In the genomic region with DNA sequence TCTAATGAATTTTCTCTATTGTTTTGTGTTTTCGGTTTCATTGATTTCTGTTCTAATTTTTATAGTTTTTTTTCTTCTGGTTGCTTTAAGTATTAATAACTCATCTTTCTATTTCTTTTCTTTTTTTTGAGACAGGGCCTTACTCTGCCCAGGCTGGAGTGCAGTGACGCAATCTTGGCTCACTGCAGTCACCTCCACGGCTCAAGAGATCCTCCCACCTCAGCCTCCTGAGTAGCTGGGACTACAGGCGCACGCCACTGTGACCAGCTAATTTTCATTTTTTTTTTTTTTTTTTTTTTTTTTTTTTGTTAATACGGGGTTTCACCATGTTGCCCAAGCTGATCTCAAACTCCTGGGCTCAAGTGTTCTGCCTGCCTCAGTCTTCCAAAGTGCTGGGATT, we compare ENCODE assay signal across 14 cellular contexts. TPM values are rescaled to one million over a fixed set of nuclear protein-coding genes. Genes with fewer than 3 reads are reported as not detected.
DNase-seq lines count a peak whose midpoint lies in the region; ATAC-seq, FAIRE-seq and TF ChIP-seq lines count a peak whose summit lies in the region.
"Had no signal": no experiment of that assay in that cellular context is flagged by ENCODE, and none has a peak within 500 bp of the region (broad histone marks: within the 10 kb centered on the region; RNA-seq: fewer than 3 reads in every experiment).

No MANE protein-coding gene starts in this region.

- TF ChIP-seq CTCF in IMR-90 (conservative IDR thresholded peaks at IDR 0.05; ENCODE audit: low read depth, low read length) (no peak), K562 (IDR thresholded peaks at IDR 0.05 in 2 of 3, conservative IDR thresholded peaks at IDR 0.05 in 1 of 3; ENCODE audit: insufficient read depth in 2 of 3, low read depth in 1 of 3, low read length in 3 of 3) (no peak)

- no peaks in the 10 kb centered on the region for H3K27me3 ChIP-seq in CD8-positive, alpha-beta memory T cell (ENCODE audit: insufficient read depth, low read length, poor library complexity, severe bottlenecking)
- H3K27me3 ChIP-seq in IMR-90 (ENCODE audit: control insufficient read depth, insufficient read depth, low read length) (no peaks in the 10 kb centered on the region), K562 (ENCODE audit: control insufficient read depth in 2 of 2, insufficient read depth in 2 of 2, low read length in 2 of 2) (no peaks in the 10 kb centered on the region)

- H3K9ac ChIP-seq in IMR-90 (ENCODE audit: low read depth, low read length): no peak overlapping the region
- H3K9ac ChIP-seq in K562 (ENCODE audit: insufficient read depth in 1 of 2, low read depth in 2 of 2, low read length in 2 of 2): 0 out of 4 replicates have a peak overlapping the region, but pooled peaks of 1 of the 2 experiments have one; percentile 30

- H4K91ac ChIP-seq in IMR-90 (ENCODE audit: insufficient read depth, low read depth, low read length): no peak overlapping the region

- FAIRE-seq in K562 (lab: Jason Lieb, UNC): no peak
- FAIRE-seq: A204.1 had no signal

- no peak for ATAC-seq in IMR-90 (ENCODE audit: low read depth)
- ATAC-seq in K562: peak; percentile 75
- peak; percentile 58 for ATAC-seq in stimulated activated memory B cell treated with anti-CD40 and anti-IgM and Interleukin-4, amounts not matched to agents 10 μg/mL and 1 μg/mL and 100 μg/mL, for 72 hours
- ATAC-seq: CD8-positive, alpha-beta T cell; GM12878 had no signal

- H3K23ac ChIP-seq in IMR-90 (ENCODE audit: low read depth, low read length): no peak overlapping the region

- no peak for TF ChIP-seq RAD21 in IMR-90 (IDR thresholded peaks at IDR 0.05; ENCODE audit: low read length)
- TF ChIP-seq RAD21 in K562 (CRISPR knock-in tag; conservative IDR thresholded peaks at IDR 0.05 in 1 of 2, IDR thresholded peaks at IDR 0.05 in 1 of 2): no peak

- H4K20me1 ChIP-seq in IMR-90 (ENCODE audit: insufficient read depth, low read length): no peaks in the 10 kb centered on the region
- H4K20me1 ChIP-seq in K562 (replicated peaks; ENCODE audit: control insufficient read depth, insufficient read depth, low read length): no peaks in the 10 kb centered on the region

- no peak overlapping the region for H3K4me3 ChIP-seq in CD8-positive, alpha-beta memory T cell (ENCODE audit: low read length)
- H3K4me3 ChIP-seq in IMR-90 (ENCODE audit: insufficient read depth, low read depth, low read length): no peak overlapping the region
- no peak overlapping the region for H3K4me3 ChIP-seq in K562
- H3K4me3 ChIP-seq: GM12878, HAP-1 had no signal

- H3K4me1 ChIP-seq in CD8-positive, alpha-beta memory T cell (ENCODE audit: insufficient read depth, low read length): peaks cover 17% of the 10 kb centered on the region
- H3K4me1 ChIP-seq in IMR-90 (ENCODE audit: control insufficient read depth, insufficient read depth, low read length) (peaks cover 5% of the 10 kb centered on the region; the same call in 1 of the 2 replicates), K562 (replicated peaks in 1 of 2; ENCODE audit: control insufficient read depth in 2 of 2, insufficient read depth in 2 of 2, low read length in 2 of 2) (peaks cover 16 to 35% of the 10 kb centered on the region in 2 experiments)
- H3K4me1 ChIP-seq: HAP-1 had no signal

- peak overlapping the region; percentile 10 for H3K27ac ChIP-seq in CD8-positive, alpha-beta memory T cell (ENCODE audit: low read depth, low read length)
- H3K27ac ChIP-seq in IMR-90 (ENCODE audit: insufficient read depth, low read length) (no peak overlapping the region), K562 (ENCODE audit: extremely low read depth, low read depth, low read length) (no peak overlapping the region; the same call in 1 of the 3 replicates)

- H2BK20ac ChIP-seq in IMR-90 (ENCODE audit: low read depth, low read length): no peak overlapping the region

- H4K8ac ChIP-seq in IMR-90 (ENCODE audit: low read depth in 2 of 2, low read length in 2 of 2): no peak overlapping the region

- H3K9me3 Mint-ChIP-seq in CD8-positive, alpha-beta memory T cell: no peaks in the 10 kb centered on the region
- H3K9me3 Mint-ChIP-seq in stimulated activated memory B cell treated with anti-CD40 and anti-IgM and Interleukin-4, amounts not matched to agents 10 μg/mL and 1 μg/mL and 100 μg/mL, for 72 hours: peaks cover 4% of the 10 kb centered on the region
- no peaks in the 10 kb centered on the region for H3K9me3 Mint-ChIP-seq in activated T-helper 2 cell treated with anti-CD3 and anti-CD28 coated beads, Interferon-gamma antibody, Interleukin-2, Interleukin-4, amounts not matched to agents 10 μg/mL and 5 μg/mL and 100 μg/mL, durations not matched to agents 14 hours and 24 hours and 36 hours
- H3K9me3 Mint-ChIP-seq: CD14-positive monocyte; CD8-positive, alpha-beta T cell had no signal

- intact Hi-C loops in IMR-90 (cut with micrococcal nuclease) (no loop called here), K562 (cut with micrococcal nuclease) (no loop called here)
- intact Hi-C loops in activated T-helper 2 cell treated with anti-CD3 and anti-CD28 coated beads, Interferon-gamma antibody, Interleukin-2, Interleukin-4, amounts not matched to agents 10 μg/mL and 5 μg/mL and 100 μg/mL, durations not matched to agents 14 hours and 24 hours and 36 hours (cut with micrococcal nuclease): no loop called here

- no peak overlapping the region for H2BK120ac ChIP-seq in IMR-90 (ENCODE audit: low read depth, low read length)

- no peak overlapping the region for H3K4me3 Mint-ChIP-seq in CD8-positive, alpha-beta memory T cell
- no peak overlapping the region for H3K4me3 Mint-ChIP-seq in stimulated activated memory B cell treated with anti-CD40 and anti-IgM and Interleukin-4, amounts not matched to agents 10 μg/mL and 1 μg/mL and 100 μg/mL, for 72 hours
- H3K4me3 Mint-ChIP-seq in activated T-helper 2 cell treated with anti-CD3 and anti-CD28 coated beads, Interferon-gamma antibody, Interleukin-2, Interleukin-4, amounts not matched to agents 10 μg/mL and 5 μg/mL and 100 μg/mL, durations not matched to agents 14 hours and 24 hours and 36 hours (ENCODE audit: low read depth): no peak overlapping the region
- H3K4me3 Mint-ChIP-seq: CD14-positive monocyte; CD8-positive, alpha-beta T cell had no signal

- H4K5ac ChIP-seq in IMR-90 (ENCODE audit: low read depth, low read length): no peak overlapping the region

- H3K14ac ChIP-seq in IMR-90 (replicated peaks; ENCODE audit: low read depth, low read length): no peak overlapping the region

- H3K4ac ChIP-seq in IMR-90 (ENCODE audit: low read depth, low read length): no peak overlapping the region

- H3K79me2 ChIP-seq in K562 (ENCODE audit: control insufficient read depth, insufficient read depth, low read length): peaks cover 5% of the 10 kb centered on the region; the same call in 2 of the 3 replicates

- peaks cover 3 to 7% of the 10 kb centered on the region in 2 experiments; a peak in 2 of 4 replicates for H3K79me1 ChIP-seq in IMR-90 (ENCODE audit: low read depth in 1 of 2, low read length in 2 of 2)

- no peak overlapping the region for H2AK9ac ChIP-seq in IMR-90 (replicated peaks; ENCODE audit: low read depth, low read length, poor library complexity)

- no peak for TF ChIP-seq POLR2A in IMR-90 (IDR thresholded peaks at IDR 0.05; ENCODE audit: low read depth, low read length)
- TF ChIP-seq POLR2A in K562 (conservative IDR thresholded peaks at IDR 0.05): no peak

- in situ Hi-C loops in IMR-90 (cut with MboI; ENCODE audit: low sequenced_read_pairs): no loop called here
- in situ Hi-C loops in K562 (cut with MboI): loop anchor here (25.0 kb wide), 1 partner anchor 1350 kb away; no protein-coding TSS in a partner anchor

- 100% methylated on average over 1 of the region's 6 CpGs; no CpG with 5 or more reads in 1 of the 2 experiments for WGBS in IMR-90 (ENCODE audit: extremely low coverage in 2 of 2, insufficient read length in 1 of 2), 2 experiments
- 48% methylated on average over 3 of the region's 6 CpGs for WGBS in K562 (ENCODE audit: insufficient coverage, low coverage, missing lambda C conversion rate)

- dilution Hi-C loops in IMR-90 (cut with HindIII; ENCODE audit: low sequenced_read_pairs, unreplicated experiment): no loop called here

- peaks cover 0 to 1% of the 10 kb centered on the region in 2 donors for H3K27me3 Mint-ChIP-seq in CD8-positive, alpha-beta memory T cell
- H3K27me3 Mint-ChIP-seq in stimulated activated memory B cell treated with anti-CD40 and anti-IgM and Interleukin-4, amounts not matched to agents 10 μg/mL and 1 μg/mL and 100 μg/mL, for 72 hours: no peaks in the 10 kb centered on the region
- H3K27me3 Mint-ChIP-seq in activated T-helper 2 cell treated with anti-CD3 and anti-CD28 coated beads, Interferon-gamma antibody, Interleukin-2, Interleukin-4, amounts not matched to agents 10 μg/mL and 5 μg/mL and 100 μg/mL, durations not matched to agents 14 hours and 24 hours and 36 hours (ENCODE audit: low read depth): no peaks in the 10 kb centered on the region

- H2BK15ac ChIP-seq in IMR-90 (ENCODE audit: low read depth, low read length): no peak overlapping the region

- H2AFZ ChIP-seq in IMR-90 (replicated peaks; ENCODE audit: low read length, poor library complexity) (no peak overlapping the region), K562 (ENCODE audit: low read depth, low read length) (no peak overlapping the region)

- H3K9me1 ChIP-seq in IMR-90 (ENCODE audit: insufficient read depth, low read length): no peaks in the 10 kb centered on the region
- H3K9me1 ChIP-seq in K562 (ENCODE audit: control insufficient read depth, insufficient read depth, low read length): no peaks in the 10 kb centered on the region

- no peak overlapping the region for H3K56ac ChIP-seq in IMR-90 (ENCODE audit: extremely low read depth, insufficient read depth, low read length)

- H3K36me3 ChIP-seq in CD8-positive, alpha-beta memory T cell (ENCODE audit: insufficient read depth, low read length): peaks cover 8% of the 10 kb centered on the region
- H3K36me3 ChIP-seq in IMR-90 (ENCODE audit: control insufficient read depth, insufficient read depth, low read length) (no peaks in the 10 kb centered on the region), K562 (ENCODE audit: control insufficient read depth, insufficient read depth, low read length) (peaks cover 22% of the 10 kb centered on the region; the same call in 2 of the 3 replicates)

- no peak for DNase-seq in CD8-positive, alpha-beta memory T cell
- DNase-seq in IMR-90: no peak
- DNase-seq in K562 (ENCODE audit: extremely low read depth in 1 of 4, low spot score in 3 of 4): peak in 1 of 4 experiments; percentile 55
- no peak for DNase-seq in NCI-H446 (lab: John Stamatoyannopoulos, UW)
- DNase-seq in activated T-helper 2 cell treated with anti-CD3 and anti-CD28 coated beads, Interferon-gamma antibody, Interleukin-2, Interleukin-4, amounts not matched to agents 10 μg/mL and 5 μg/mL and 100 μg/mL, durations not matched to agents 14 hours and 24 hours and 36 hours (ENCODE audit: low spot score): no peak
- DNase-seq in NCI-H1417 treated with DMSO at 0.1 percent for 48 hours (lab: John Stamatoyannopoulos, UW): no peak
- DNase-seq: CD8-positive, alpha-beta T cell; DMS53; GOT3 had no signal

- POLR2A ChIA-PET in CD8-positive, alpha-beta memory T cell (lab: Charles Lee): no interaction called here
- POLR2A ChIA-PET in IMR-90 (lab: Charles Lee; ENCODE audit: unreplicated experiment) (no interaction called here), K562 (lab: Yijun Ruan, JAX) (no interaction called here)

- peaks cover 9 to 44% (median 27%) of the 10 kb centered on the region in 3 donors for H3K36me3 Mint-ChIP-seq in CD8-positive, alpha-beta memory T cell
- H3K36me3 Mint-ChIP-seq in stimulated activated memory B cell treated with anti-CD40 and anti-IgM and Interleukin-4, amounts not matched to agents 10 μg/mL and 1 μg/mL and 100 μg/mL, for 72 hours: peaks cover 58% of the 10 kb centered on the region
- peaks cover 33% of the 10 kb centered on the region for H3K36me3 Mint-ChIP-seq in activated T-helper 2 cell treated with anti-CD3 and anti-CD28 coated beads, Interferon-gamma antibody, Interleukin-2, Interleukin-4, amounts not matched to agents 10 μg/mL and 5 μg/mL and 100 μg/mL, durations not matched to agents 14 hours and 24 hours and 36 hours (ENCODE audit: low read depth)

- H2BK5ac ChIP-seq in IMR-90 (ENCODE audit: low read depth, low read length, poor library complexity, severe bottlenecking): no peak overlapping the region

- BruUV-seq in IMR-90 (replicated peaks; lab: Mats Ljungman, UMichigan) (no TSS peak), K562 (replicated peaks; lab: Mats Ljungman, UMichigan) (no TSS peak)

- no peak overlapping the region for H3K27ac Mint-ChIP-seq in CD8-positive, alpha-beta memory T cell
- H3K27ac Mint-ChIP-seq in stimulated activated memory B cell treated with anti-CD40 and anti-IgM and Interleukin-4, amounts not matched to agents 10 μg/mL and 1 μg/mL and 100 μg/mL, for 72 hours: peak overlapping the region; percentile 1
- no peak overlapping the region for H3K27ac Mint-ChIP-seq in activated T-helper 2 cell treated with anti-CD3 and anti-CD28 coated beads, Interferon-gamma antibody, Interleukin-2, Interleukin-4, amounts not matched to agents 10 μg/mL and 5 μg/mL and 100 μg/mL, durations not matched to agents 14 hours and 24 hours and 36 hours
- H3K27ac Mint-ChIP-seq: CD8-positive, alpha-beta T cell had no signal

- H2AK5ac ChIP-seq in IMR-90 (ENCODE audit: low read depth, low read length): no peak overlapping the region

- peaks cover 8 to 22% (median 15%) of the 10 kb centered on the region in 3 donors for H3K4me1 Mint-ChIP-seq in CD8-positive, alpha-beta memory T cell
- peaks cover 80% of the 10 kb centered on the region for H3K4me1 Mint-ChIP-seq in stimulated activated memory B cell treated with anti-CD40 and anti-IgM and Interleukin-4, amounts not matched to agents 10 μg/mL and 1 μg/mL and 100 μg/mL, for 72 hours
- peaks cover 5% of the 10 kb centered on the region for H3K4me1 Mint-ChIP-seq in activated T-helper 2 cell treated with anti-CD3 and anti-CD28 coated beads, Interferon-gamma antibody, Interleukin-2, Interleukin-4, amounts not matched to agents 10 μg/mL and 5 μg/mL and 100 μg/mL, durations not matched to agents 14 hours and 24 hours and 36 hours (ENCODE audit: low read depth)

- H3K18ac ChIP-seq in IMR-90 (ENCODE audit: low read depth, low read length): no peak overlapping the region

- CTCF ChIA-PET in CD8-positive, alpha-beta memory T cell (lab: Charles Lee): no interaction called here
- CTCF ChIA-PET in IMR-90 (lab: Yijun Ruan, JAX) (interaction anchor here (0.6 kb wide), 1 partner anchor 1446 kb away, joined by 3 read pairs; no protein-coding TSS in a partner anchor), K562 (lab: Yijun Ruan, JAX; ENCODE audit: low intra/inter-chr PET ratio) (no interaction called here)

- H3K4me2 ChIP-seq in IMR-90 (ENCODE audit: low read depth, low read length) (no peak overlapping the region), K562 (ENCODE audit: insufficient read depth, low read length) (no peak overlapping the region)

- H3K9me3 ChIP-seq in CD8-positive, alpha-beta memory T cell (ENCODE audit: low read length): no peaks in the 10 kb centered on the region
- H3K9me3 ChIP-seq in IMR-90 (ENCODE audit: control insufficient read depth, insufficient read depth, low read length) (no peaks in the 10 kb centered on the region), K562 (replicated peaks; ENCODE audit: control insufficient read depth, insufficient read depth, low read depth, low read length) (no peaks in the 10 kb centered on the region)
- H3K9me3 ChIP-seq: HAP-1 had no signal

- no peak for TF ChIP-seq EP300 in K562 (IDR thresholded peaks at IDR 0.05; ENCODE audit: low read length)

RNA-seq across cellular contexts. Expression of a gene that starts 14.5 kb away (rescaled TPM):
- total RNA-seq in CD8-positive, alpha-beta memory T cell: 10 to 100 TPM; 21.9 to 23.3 TPM
- polyA plus RNA-seq in CD8-positive, alpha-beta memory T cell: 3.6 TPM
- total RNA-seq in IMR-90 (2012; rRNA removed) (8.6 and 15.0 TPM in 2 replicates), K562 (2014; rRNA removed) (2.7 and 4.8 TPM in 2 replicates), K562 (2014; rRNA removed; fragmentation: Illumina TruSeq; extraction: Trizol) (9.1 and 10.9 TPM in 2 replicates), K562 (2015; rRNA removed; fragmentation: Illumina TruSeq; extraction: Trizol) (9.1 and 10.5 TPM in 2 replicates), K562 (2021) (7.7 and 7.8 TPM in 2 replicates)
- polyA plus RNA-seq in IMR-90 (2012; rRNA removed) (1.5 and 1.8 TPM in 2 replicates), K562 (2011; rRNA removed) (4.5 and 5.9 TPM in 2 replicates), K562 (2014; fragmentation: Illumina TruSeq; extraction: Trizol) (5.6 and 6.5 TPM in 2 replicates), K562 (2014; fragmentation: Nextera tagmentation; extraction: Ambion mirVana) (1 to 10 TPM; 2.8 to 3.7 TPM), K562 (2014; rRNA removed) (3.6 and 4.4 TPM in 2 replicates)
- polyA plus RNA-seq in IMR-90 (2012; cell fraction: cytosol; rRNA removed): 0.28 and 0.75 TPM in 2 replicates
- 1.1 and 9.5 TPM in 2 replicates for polyA plus RNA-seq in IMR-90 (2012; cell fraction: nucleus; rRNA removed; ENCODE audit: low replicate concordance)
- total RNA-seq in K562 (2011; cell fraction: chromatin; rRNA removed; ENCODE audit: low replicate concordance): 7.1 and 16.3 TPM in 2 replicates
- 2.1 and 2.8 TPM in 2 replicates for total RNA-seq in K562 (2011; cell fraction: nucleolus; rRNA removed)
- total RNA-seq in K562 (2011; cell fraction: nucleoplasm; rRNA removed): 6.5 and 6.6 TPM in 2 replicates
- 0.39 and 2.1 TPM in 2 replicates for polyA plus RNA-seq in K562 (2011; cell fraction: cytosol; rRNA removed)
- polyA plus RNA-seq in K562 (2011; cell fraction: nucleus; rRNA removed): 2.3 and 2.8 TPM in 2 replicates
- polyA plus RNA-seq in K562 (2012): 3.8 and 3.9 TPM in 2 replicates
- 10.6 and 12.0 TPM in 2 replicates for polyA minus RNA-seq in K562 (2011; rRNA and poly(A)+ RNA removed)
- 1.5 and 3.4 TPM in 2 replicates for polyA minus RNA-seq in K562 (2011; cell fraction: cytosol; rRNA and poly(A)+ RNA removed)
- 3.2 and 8.4 TPM in 2 replicates for polyA minus RNA-seq in K562 (2011; cell fraction: nucleus; rRNA and poly(A)+ RNA removed)
- total RNA-seq in activated T-helper 2 cell treated with anti-CD3 and anti-CD28 coated beads, Interferon-gamma antibody, Interleukin-2, Interleukin-4, amounts not matched to agents 10 μg/mL and 5 μg/mL and 100 μg/mL, durations not matched to agents 14 hours and 24 hours and 36 hours: 10.4 and 13.4 TPM in 2 replicates
